22 cellular contexts compared by ENCODE assay signal in the genomic region with DNA sequence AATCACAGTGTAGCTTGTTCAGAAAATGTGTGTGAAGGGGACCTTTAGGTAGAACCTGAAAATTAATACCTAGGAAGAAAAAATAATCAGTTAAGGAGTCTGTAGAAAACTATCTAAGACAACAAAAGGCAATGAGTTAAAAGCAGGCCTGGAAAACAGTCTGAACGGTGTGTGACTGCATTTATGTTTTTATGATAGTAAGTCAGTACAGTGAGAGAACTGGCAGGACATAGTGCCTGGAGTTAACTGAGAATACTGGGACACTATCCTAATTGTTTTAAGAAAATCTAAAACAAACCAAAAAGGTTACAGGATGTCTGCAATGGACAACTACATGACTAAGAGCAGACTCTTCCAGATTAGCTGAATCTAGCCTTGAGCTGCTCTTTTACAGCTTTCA.
"Had no signal": no experiment of that assay in that cellular context is flagged by ENCODE, and none has a peak within 500 bp of the region (broad histone marks: within the 10 kb centered on the region; RNA-seq: fewer than 3 reads in every experiment).

No MANE protein-coding gene starts in this region.

- H3K4me3 Mint-ChIP-seq: immature natural killer cell; mesothelial cell of epicardium; naive thymus-derived CD4-positive, alpha-beta T cell had no signal

- ATAC-seq: foreskin keratinocyte; gastrocnemius medialis; heart right ventricle; left lung; left ventricle myocardium superior; lower lobe of right lung; naive thymus-derived CD4-positive, alpha-beta T cell had no signal

- H3K9me3 ChIP-seq: gastrocnemius medialis had no signal

- H3K27ac ChIP-seq: coronary artery, dorsolateral prefrontal cortex, esophagus muscularis mucosa, foreskin keratinocyte, gastrocnemius medialis, heart right ventricle, left lung, lower lobe of right lung had no signal

- H3K27me3 ChIP-seq: dorsolateral prefrontal cortex, esophagus muscularis mucosa, foreskin keratinocyte, gastrocnemius medialis, left lung had no signal

- H3K27ac Mint-ChIP-seq: immature natural killer cell; mesothelial cell of epicardium; naive thymus-derived CD4-positive, alpha-beta T cell had no signal

- H3K4me1 Mint-ChIP-seq: immature natural killer cell; mesothelial cell of epicardium; naive thymus-derived CD4-positive, alpha-beta T cell had no signal

- H3K4me3 ChIP-seq: coronary artery, dorsolateral prefrontal cortex, esophagus muscularis mucosa, gastrocnemius medialis, heart right ventricle, left lung, lower lobe of right lung had no signal

- DNase-seq: dermis blood vessel endothelial cell; dorsolateral prefrontal cortex; effector CD4-positive, alpha-beta T cell; effector memory CD4-positive, alpha-beta T cell; foreskin keratinocyte; gastrocnemius medialis; glutamatergic neuron; head of caudate nucleus; heart right ventricle; hypothalamus; immature natural killer cell; islet precursor cell; kidney; kidney glomerular epithelial cell; left lung; left ventricle myocardium superior; lower lobe of right lung; mesenchymal stem cell; naive thymus-derived CD4-positive, alpha-beta T cell had no signal

- H3K4me1 ChIP-seq: esophagus muscularis mucosa, foreskin keratinocyte, gastrocnemius medialis, left lung, lower lobe of right lung had no signal

- H3K36me3 ChIP-seq: gastrocnemius medialis, left lung, lower lobe of right lung had no signal
